ENCODE assay signal across 21 cellular contexts in the genomic region with DNA sequence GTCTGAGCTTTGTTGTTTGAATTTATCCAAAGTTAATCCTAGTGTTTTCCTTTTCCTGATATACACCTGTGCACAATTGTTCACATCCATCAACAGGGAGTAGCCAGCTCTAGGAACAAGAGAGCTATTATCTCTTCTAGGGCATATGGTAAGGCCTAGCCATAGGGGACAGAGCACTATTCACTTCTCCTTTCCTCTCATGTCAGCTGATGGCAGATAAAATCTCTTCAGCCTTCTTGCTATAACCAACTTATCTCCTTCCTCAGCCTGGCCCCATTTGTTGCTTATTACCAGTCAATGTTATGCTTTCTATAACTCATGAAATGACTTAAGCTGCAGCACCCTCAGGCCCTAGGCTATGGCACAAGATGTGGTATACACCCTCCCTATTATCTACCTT. TPM values are rescaled to one million over a fixed set of nuclear protein-coding genes. Genes with fewer than 3 reads are reported as not detected.
DNase-seq lines count a peak whose midpoint lies in the region; ATAC-seq and TF ChIP-seq lines count a peak whose summit lies in the region.
"Had no signal": no experiment of that assay in that cellular context is flagged by ENCODE, and none has a peak within 500 bp of the region (broad histone marks: within the 10 kb centered on the region; RNA-seq: fewer than 3 reads in every experiment).

No MANE protein-coding gene starts in this region.

- no TSS peak for BruUV-seq in PC-3 (replicated peaks; lab: Mats Ljungman, UMichigan)

- H3K27ac ChIP-seq in mesendoderm (ENCODE audit: low read depth, low read length): no peak overlapping the region
- no peak overlapping the region for H3K27ac ChIP-seq in PC-3 (ENCODE audit: low read length)
- H3K27ac ChIP-seq: breast epithelium, heart left ventricle had no signal

- H3K27me3 ChIP-seq in mesendoderm (ENCODE audit: insufficient read depth, low read length, poor library complexity) (no peaks in the 10 kb centered on the region), PC-3 (ENCODE audit: low read length) (no peaks in the 10 kb centered on the region)
- H3K27me3 ChIP-seq: breast epithelium, heart left ventricle had no signal

- H3K79me1 ChIP-seq in mesendoderm (ENCODE audit: low read length): no peaks in the 10 kb centered on the region

- peaks cover 37% of the 10 kb centered on the region for H3K4me1 Mint-ChIP-seq in T-helper 1 cell treated with Interleukin-12 subunit alpha and Interleukin-12 subunit beta and Interleukin-4 antibody, amounts not matched to agents 30 μg/mL and 1 μg/mL, for 36 hours (ENCODE audit: low read depth)
- peaks cover 50 to 53% (median 51%) of the 10 kb centered on the region in 3 donors for H3K4me1 Mint-ChIP-seq in T-cell
- peaks cover 25% of the 10 kb centered on the region for H3K4me1 Mint-ChIP-seq in activated T-helper 2 cell treated with anti-CD3 and anti-CD28 coated beads, Interferon-gamma antibody, Interleukin-2, Interleukin-4, amounts not matched to agents 10 μg/mL and 5 μg/mL and 100 μg/mL, durations not matched to agents 14 hours and 24 hours and 36 hours (ENCODE audit: low read depth)

- no peaks in the 10 kb centered on the region for H3K9me2 ChIP-seq in PC-3 (replicated peaks; ENCODE audit: low read length)

- H3K9me3 Mint-ChIP-seq in T-helper 1 cell treated with Interleukin-12 subunit alpha and Interleukin-12 subunit beta and Interleukin-4 antibody, amounts not matched to agents 30 μg/mL and 1 μg/mL, for 36 hours: no peaks in the 10 kb centered on the region
- no peaks in the 10 kb centered on the region for H3K9me3 Mint-ChIP-seq in T-cell
- H3K9me3 Mint-ChIP-seq in activated T-helper 2 cell treated with anti-CD3 and anti-CD28 coated beads, Interferon-gamma antibody, Interleukin-2, Interleukin-4, amounts not matched to agents 10 μg/mL and 5 μg/mL and 100 μg/mL, durations not matched to agents 14 hours and 24 hours and 36 hours: no peaks in the 10 kb centered on the region
- H3K9me3 Mint-ChIP-seq: natural killer cell treated with Interleukin-12 subunit alpha and Interleukin-12 subunit beta and Interleukin-15 and Interleukin-18, amount 100 ng/mL, for 72 hours had no signal

- H3K9me3 ChIP-seq in PC-3 (ENCODE audit: low read length): no peaks in the 10 kb centered on the region
- H3K9me3 ChIP-seq: breast epithelium, heart left ventricle had no signal

- TF ChIP-seq CTCF in PC-3 (conservative IDR thresholded peaks at IDR 0.05; ENCODE audit: low read depth, low read length): no peak

- H4K8ac ChIP-seq in mesendoderm (ENCODE audit: low read depth, low read length): no peak overlapping the region

- peak overlapping the region; percentile 61 for H3K27ac Mint-ChIP-seq in T-helper 1 cell treated with Interleukin-12 subunit alpha and Interleukin-12 subunit beta and Interleukin-4 antibody, amounts not matched to agents 30 μg/mL and 1 μg/mL, for 36 hours
- H3K27ac Mint-ChIP-seq in T-cell: peak overlapping the region; percentile 41 to 77
- no peak overlapping the region for H3K27ac Mint-ChIP-seq in activated T-helper 2 cell treated with anti-CD3 and anti-CD28 coated beads, Interferon-gamma antibody, Interleukin-2, Interleukin-4, amounts not matched to agents 10 μg/mL and 5 μg/mL and 100 μg/mL, durations not matched to agents 14 hours and 24 hours and 36 hours
- H3K27ac Mint-ChIP-seq: natural killer cell treated with Interleukin-12 subunit alpha and Interleukin-12 subunit beta and Interleukin-15 and Interleukin-18, amount 100 ng/mL, for 72 hours had no signal

- CTCF ChIA-PET in T-cell (lab: Charles Lee) (interaction anchor here in 1 of 2 donors (0.5 kb wide), 2 partner anchors 71 to 733 kb away, joined by 5 to 8 read pairs; no protein-coding TSS in a partner anchor), PC-3 (lab: Charles Lee) (no interaction called here)

- no peaks in the 10 kb centered on the region for H4K20me1 ChIP-seq in PC-3 (ENCODE audit: low read length)

- H2AFZ ChIP-seq in PC-3 (ENCODE audit: low read length): no peak overlapping the region

- H2BK120ac ChIP-seq in mesendoderm (ENCODE audit: low read depth, low read length): no peak overlapping the region

- no peak overlapping the region for H3K4me2 ChIP-seq in mesendoderm (ENCODE audit: low read length)
- H3K4me2 ChIP-seq in PC-3 (ENCODE audit: low read length): no peak overlapping the region

- no peak overlapping the region for H3K9ac ChIP-seq in mesendoderm (ENCODE audit: low read length)
- no peak overlapping the region for H3K9ac ChIP-seq in PC-3 (ENCODE audit: low read length)

- no peak overlapping the region for H4K5ac ChIP-seq in mesendoderm (ENCODE audit: low read length)

- H3K36me3 ChIP-seq in mesendoderm (ENCODE audit: control insufficient read depth, insufficient read depth, low read length): peaks cover 1% of the 10 kb centered on the region
- peaks cover 7% of the 10 kb centered on the region; the same call in 1 of the 2 replicates for H3K36me3 ChIP-seq in PC-3 (ENCODE audit: low read depth, low read length)
- H3K36me3 ChIP-seq: breast epithelium had no signal

- H3K4me3 Mint-ChIP-seq in T-helper 1 cell treated with Interleukin-12 subunit alpha and Interleukin-12 subunit beta and Interleukin-4 antibody, amounts not matched to agents 30 μg/mL and 1 μg/mL, for 36 hours: no peak overlapping the region
- H3K4me3 Mint-ChIP-seq in T-cell: peak overlapping the region in 1 of 3 donors; percentile 67
- H3K4me3 Mint-ChIP-seq in activated T-helper 2 cell treated with anti-CD3 and anti-CD28 coated beads, Interferon-gamma antibody, Interleukin-2, Interleukin-4, amounts not matched to agents 10 μg/mL and 5 μg/mL and 100 μg/mL, durations not matched to agents 14 hours and 24 hours and 36 hours (ENCODE audit: low read depth): no peak overlapping the region
- H3K4me3 Mint-ChIP-seq: natural killer cell treated with Interleukin-12 subunit alpha and Interleukin-12 subunit beta and Interleukin-15 and Interleukin-18, amount 100 ng/mL, for 72 hours had no signal

- no peak for ATAC-seq in T-cell (replicated peaks in 1 of 4)
- no peak for ATAC-seq in GM18907 (IDR thresholded peaks at IDR 0.05; ENCODE audit: unreplicated experiment)
- no peak for ATAC-seq in PC-3
- ATAC-seq: heart left ventricle; natural killer cell treated with Interleukin-12 subunit alpha and Interleukin-12 subunit beta and Interleukin-15 and Interleukin-18, amount 100 ng/mL, for 72 hours had no signal

- intact Hi-C loops in activated T-helper 2 cell treated with anti-CD3 and anti-CD28 coated beads, Interferon-gamma antibody, Interleukin-2, Interleukin-4, amounts not matched to agents 10 μg/mL and 5 μg/mL and 100 μg/mL, durations not matched to agents 14 hours and 24 hours and 36 hours (cut with micrococcal nuclease): no loop called here
- intact Hi-C loops in PC-3 (cut with micrococcal nuclease): no loop called here

- H2BK5ac ChIP-seq in mesendoderm (ENCODE audit: low read length): no peak overlapping the region

- H3K23ac ChIP-seq in mesendoderm (ENCODE audit: low read length): no peak overlapping the region

- H3K56ac ChIP-seq in mesendoderm (ENCODE audit: low read length): no peak overlapping the region

- H3F3A ChIP-seq in PC-3 (ENCODE audit: low read length, unreplicated experiment): no peaks in the 10 kb centered on the region

- H3K4me1 ChIP-seq in mesendoderm (ENCODE audit: control insufficient read depth, low read depth, low read length): no peaks in the 10 kb centered on the region
- H3K4me1 ChIP-seq in PC-3 (ENCODE audit: insufficient read depth, low read length): no peaks in the 10 kb centered on the region
- H3K4me1 ChIP-seq: breast epithelium, heart left ventricle had no signal

- H3K27me3 Mint-ChIP-seq in T-helper 1 cell treated with Interleukin-12 subunit alpha and Interleukin-12 subunit beta and Interleukin-4 antibody, amounts not matched to agents 30 μg/mL and 1 μg/mL, for 36 hours (ENCODE audit: low read depth): no peaks in the 10 kb centered on the region
- no peaks in the 10 kb centered on the region for H3K27me3 Mint-ChIP-seq in T-cell
- H3K27me3 Mint-ChIP-seq in activated T-helper 2 cell treated with anti-CD3 and anti-CD28 coated beads, Interferon-gamma antibody, Interleukin-2, Interleukin-4, amounts not matched to agents 10 μg/mL and 5 μg/mL and 100 μg/mL, durations not matched to agents 14 hours and 24 hours and 36 hours (ENCODE audit: low read depth): no peaks in the 10 kb centered on the region
- H3K27me3 Mint-ChIP-seq: natural killer cell treated with Interleukin-12 subunit alpha and Interleukin-12 subunit beta and Interleukin-15 and Interleukin-18, amount 100 ng/mL, for 72 hours had no signal

- POLR2A ChIA-PET in T-cell (lab: Charles Lee) (no interaction called here), PC-3 (lab: Charles Lee; ENCODE audit: unreplicated experiment) (no interaction called here)

- H2AK5ac ChIP-seq in mesendoderm (ENCODE audit: low read length): no peak overlapping the region

- H3K18ac ChIP-seq in mesendoderm (ENCODE audit: low read length): no peak overlapping the region

- no peak overlapping the region for H3K4ac ChIP-seq in mesendoderm (ENCODE audit: low read depth, low read length)

- no peak for DNase-seq in T-helper 1 cell
- DNase-seq in HT-29 (ENCODE audit: low spot score): peak; percentile 28
- no peak for DNase-seq in T-cell
- DNase-seq in mesendoderm: peak; percentile 6
- no peak for DNase-seq in activated T-helper 2 cell treated with anti-CD3 and anti-CD28 coated beads, Interferon-gamma antibody, Interleukin-2, Interleukin-4, amounts not matched to agents 10 μg/mL and 5 μg/mL and 100 μg/mL, durations not matched to agents 14 hours and 24 hours and 36 hours (ENCODE audit: low spot score)
- no peak for DNase-seq in PC-3
- DNase-seq: activated CD4-positive, alpha-beta T cell treated with anti-CD3 and anti-CD28 coated beads, Interleukin-2, amount 50 U/mL, for 4 hours; activated naive CD4-positive, alpha-beta T cell; AML-193; COR-L47; DND-41; effector CD4-positive, alpha-beta T cell; heart left ventricle; MV-4-11; NCI-H2171; NCI-H524 treated with DMSO at 0.1 percent for 48 hours; NK-92 treated with Interleukin-12 subunit alpha and Interleukin-12 subunit beta, amount 100 ng/mL, for 24 hours had no signal

- H3K79me2 ChIP-seq in mesendoderm (ENCODE audit: control insufficient read depth, insufficient read depth, low read length): no peaks in the 10 kb centered on the region
- no peaks in the 10 kb centered on the region for H3K79me2 ChIP-seq in PC-3 (ENCODE audit: low read length)

- peaks cover 16% of the 10 kb centered on the region for H3K36me3 Mint-ChIP-seq in T-helper 1 cell treated with Interleukin-12 subunit alpha and Interleukin-12 subunit beta and Interleukin-4 antibody, amounts not matched to agents 30 μg/mL and 1 μg/mL, for 36 hours (ENCODE audit: low read depth)
- peaks cover 16% of the 10 kb centered on the region for H3K36me3 Mint-ChIP-seq in T-cell
- H3K36me3 Mint-ChIP-seq in activated T-helper 2 cell treated with anti-CD3 and anti-CD28 coated beads, Interferon-gamma antibody, Interleukin-2, Interleukin-4, amounts not matched to agents 10 μg/mL and 5 μg/mL and 100 μg/mL, durations not matched to agents 14 hours and 24 hours and 36 hours (ENCODE audit: low read depth): no peaks in the 10 kb centered on the region
- H3K36me3 Mint-ChIP-seq: natural killer cell treated with Interleukin-12 subunit alpha and Interleukin-12 subunit beta and Interleukin-15 and Interleukin-18, amount 100 ng/mL, for 72 hours had no signal

- no peak overlapping the region for H3K4me3 ChIP-seq in mesendoderm (ENCODE audit: low read length)
- no peak overlapping the region for H3K4me3 ChIP-seq in PC-3 (ENCODE audit: low read length)
- H3K4me3 ChIP-seq: breast epithelium, heart left ventricle had no signal

- H2BK15ac ChIP-seq in mesendoderm (replicated peaks; ENCODE audit: low read depth): no peak overlapping the region

RNA-seq across cellular contexts. Expression of gene PATJ, which starts 38.9 kb away (rescaled TPM):
- 28.3 and 33.8 TPM in 2 replicates for total RNA-seq in HT-29 (2014; rRNA removed; shearing (Covaris generic))
- 10 to 100 TPM; 31.3 to 65.3 (median 35.7) TPM for total RNA-seq in T-cell
- polyA plus RNA-seq in mesendoderm (2013, experiment 1 of 2): 14.2 TPM
- polyA plus RNA-seq in mesendoderm (2013, experiment 2 of 2): 14.8 TPM
- 3.3 and 3.4 TPM in 2 replicates for total RNA-seq in activated T-helper 2 cell treated with anti-CD3 and anti-CD28 coated beads, Interferon-gamma antibody, Interleukin-2, Interleukin-4, amounts not matched to agents 10 μg/mL and 5 μg/mL and 100 μg/mL, durations not matched to agents 14 hours and 24 hours and 36 hours
- 28.7 and 35.2 TPM in 2 replicates for total RNA-seq in PC-3 (2014; rRNA removed)

RNA-seq across cellular contexts. Expression of gene TM2D1, which starts 56.2 kb away (rescaled TPM):
- 27.2 and 30.9 TPM in 2 replicates for total RNA-seq in HT-29 (2014; rRNA removed; shearing (Covaris generic))
- total RNA-seq in T-cell (10 to 100 TPM; 21.1 to 41.7 (median 38.5) TPM), PC-3 (2014; rRNA removed) (24.6 and 48.0 TPM in 2 replicates)
- 16.5 TPM for polyA plus RNA-seq in mesendoderm (2013, experiment 1 of 2)
- 16.5 TPM for polyA plus RNA-seq in mesendoderm (2013, experiment 2 of 2)
- total RNA-seq in activated T-helper 2 cell treated with anti-CD3 and anti-CD28 coated beads, Interferon-gamma antibody, Interleukin-2, Interleukin-4, amounts not matched to agents 10 μg/mL and 5 μg/mL and 100 μg/mL, durations not matched to agents 14 hours and 24 hours and 36 hours: 32.3 and 32.6 TPM in 2 replicates

Comparison
In these comparisons a context has a peak if more than half of its experiments do, and no peak if none do; other contexts are left out.
1. DNase-seq: peak in HT-29 (single experiment) and mesendoderm (single experiment); none in T-helper 1 cell (0 of 5), T-cell (0 of 34), activated T-helper 2 cell treated with anti-CD3 and anti-CD28 coated beads, Interferon-gamma antibody, Interleukin-2, Interleukin-4, amounts not matched to agents 10 μg/mL and 5 μg/mL and 100 μg/mL, durations not matched to agents 14 hours and 24 hours and 36 hours (single experiment) and PC-3 (single experiment).